Comparison of ENCODE assay signal across 13 cellular contexts in genomic region chr2:142892715-142893114, GRCh38. TPM values are rescaled to one million over a fixed set of nuclear protein-coding genes. Genes with fewer than 3 reads are reported as not detected.
DNase-seq lines count a peak whose midpoint lies in the region; ATAC-seq, FAIRE-seq and TF ChIP-seq lines count a peak whose summit lies in the region.
"Had no signal": no experiment of that assay in that cellular context is flagged by ENCODE, and none has a peak within 500 bp of the region (broad histone marks: within the 10 kb centered on the region; RNA-seq: fewer than 3 reads in every experiment).

No MANE protein-coding gene starts in this region.

- H3K18ac ChIP-seq in H9 (ENCODE audit: insufficient read length, low read depth, low read length), result no peak overlapping the region

- no peak overlapping the region for H3K9ac ChIP-seq in H9 (ENCODE audit: extremely low read depth, insufficient read length, low read length)
- no peak overlapping the region for H3K9ac ChIP-seq in kidney (ENCODE audit: low read length in 2 of 2)

- DNase-seq in GM12865 (ENCODE audit: low read depth) (peak; percentile 86), H9 (no peak), kidney (no peak), cerebellar cortex (ENCODE audit: low spot score) (no peak)
- DNase-seq in NK-92 treated with Interleukin-12 subunit alpha and Interleukin-12 subunit beta, amount 100 ng/mL, for 24 hours (lab: John Stamatoyannopoulos, UW), result no peak
- DNase-seq: central memory CD4-positive, alpha-beta T cell; left lung; NCI-H1436 treated with DMSO at 0.1 percent for 48 hours had no signal

- TF ChIP-seq CTCF in GM12865 (IDR thresholded peaks at IDR 0.05; ENCODE audit: insufficient read depth, low read depth, low read length, missing control alignments) (no peak), H9 (conservative IDR thresholded peaks at IDR 0.05) (no peak), kidney (IDR thresholded peaks at IDR 0.05; ENCODE audit: borderline replicate concordance, extremely low read depth, insufficient read depth) (no peak)

- H2AFZ ChIP-seq in H9 (ENCODE audit: low read length), result no peak overlapping the region

- no peak overlapping the region for H3K4ac ChIP-seq in H9 (ENCODE audit: low read depth, low read length)

- no peaks in the 10 kb centered on the region for H3K4me1 ChIP-seq in H9 (ENCODE audit: insufficient read depth, low read length)
- no peaks in the 10 kb centered on the region for H3K4me1 ChIP-seq in kidney (ENCODE audit: control insufficient read depth in 1 of 2, insufficient read depth in 1 of 2, low read depth in 1 of 2, low read length in 2 of 2)
- H3K4me1 ChIP-seq: left lung had no signal

- no peaks in the 10 kb centered on the region for H4K20me1 ChIP-seq in H9 (ENCODE audit: control insufficient read depth, insufficient read depth, insufficient read length)

- H3K27me3 Mint-ChIP-seq in H9 (ENCODE audit: low read depth), result no peaks in the 10 kb centered on the region

- intact Hi-C loops in kidney (cut with DNase I), result no loop called here

- ATAC-seq in GM19372 (IDR thresholded peaks at IDR 0.05; ENCODE audit: low read depth, unreplicated experiment) (peak; percentile 99), HG02798 (IDR thresholded peaks at IDR 0.05; ENCODE audit: poor library complexity, unreplicated experiment) (peak; percentile 99), HG03469 (IDR thresholded peaks at IDR 0.05; ENCODE audit: unreplicated experiment) (peak; percentile 98)
- ATAC-seq: left lung, Panc1 had no signal

- no peak overlapping the region for H3K27ac Mint-ChIP-seq in H9

- H3K23me2 ChIP-seq in H9 (ENCODE audit: insufficient read length, low read depth, low read length, poor library complexity, severe bottlenecking), result no peaks in the 10 kb centered on the region

- no peaks in the 10 kb centered on the region for H3K36me3 ChIP-seq in kidney (ENCODE audit: control insufficient read depth in 1 of 2, insufficient read depth in 2 of 2, low read length in 2 of 2)

- H3K79me1 ChIP-seq in H9 (ENCODE audit: insufficient read depth, low read depth, low read length, poor library complexity, severe bottlenecking), result no peaks in the 10 kb centered on the region

- H3T11ph ChIP-seq in H9 (ENCODE audit: low read length), result no peak overlapping the region

- H3K4me2 ChIP-seq in H9 (ENCODE audit: insufficient read depth, insufficient read length, low read length), result no peak overlapping the region

- H3K4me1 Mint-ChIP-seq in H9, result peaks cover 0 to 5% of the 10 kb centered on the region in 2 experiments; a peak in 2 of 4 replicates

- no peak overlapping the region for H2BK20ac ChIP-seq in H9 (ENCODE audit: low read depth, low read length, poor library complexity, severe bottlenecking)

- H4K91ac ChIP-seq in H9 (ENCODE audit: insufficient read length, low read depth, low read length), result no peak overlapping the region

- H3K14ac ChIP-seq in H9 (ENCODE audit: insufficient read depth, low read length), result no peak overlapping the region

- H3K4me3 ChIP-seq in GM12865 (ENCODE audit: low read depth, low read length) (no peak overlapping the region), kidney (ENCODE audit: low read length in 2 of 2) (no peak overlapping the region)
- H3K4me3 ChIP-seq: left lung had no signal

- no peak overlapping the region for H2BK12ac ChIP-seq in H9 (ENCODE audit: insufficient read length, low read depth, low read length)

- H2BK120ac ChIP-seq in H9 (ENCODE audit: low read depth, low read length, poor library complexity, severe bottlenecking), result no peak overlapping the region

- no peaks in the 10 kb centered on the region for H3K79me2 ChIP-seq in H9 (ENCODE audit: insufficient read depth, low read length)

- no peaks in the 10 kb centered on the region for H3K9me3 Mint-ChIP-seq in H9

- H4K5ac ChIP-seq in H9 (ENCODE audit: insufficient read length, low read depth, low read length), result no peak overlapping the region

- no peak overlapping the region for H3K56ac ChIP-seq in H9 (ENCODE audit: insufficient read length, low read depth, low read length)

- H3K27ac ChIP-seq in H9 (ENCODE audit: insufficient read length, low read depth, low read length) (no peak overlapping the region), kidney (ENCODE audit: low read depth in 2 of 2, low read length in 2 of 2) (no peak overlapping the region)
- H3K27ac ChIP-seq: left lung had no signal

- no peaks in the 10 kb centered on the region for H3K36me3 Mint-ChIP-seq in H9 (ENCODE audit: insufficient read depth in 1 of 3, low read depth in 3 of 3)

- WGBS in H9 (ENCODE audit: extremely low coverage, insufficient read length, low lambda C conversion rate), result no CpG with 5 or more reads among the region's 2 CpGs

- no peak overlapping the region for H2AK5ac ChIP-seq in H9 (ENCODE audit: insufficient read length, low read length)

- no peak overlapping the region for H2BK5ac ChIP-seq in H9 (ENCODE audit: insufficient read length, low read length)

- H3K4me3 Mint-ChIP-seq in H9, result no peak overlapping the region

- no peaks in the 10 kb centered on the region for H3K27me3 ChIP-seq in H9 (ENCODE audit: insufficient read depth, low read length)
- H3K27me3 ChIP-seq: left lung had no signal

- no peak overlapping the region for H3K23ac ChIP-seq in H9 (ENCODE audit: insufficient read length, low read depth, low read length)

- no peak overlapping the region for H2BK15ac ChIP-seq in H9 (ENCODE audit: low read depth, low read length)

- H4K8ac ChIP-seq in H9 (replicated peaks; ENCODE audit: insufficient read length, low read depth, low read length), result no peak overlapping the region

- no peaks in the 10 kb centered on the region for H3K9me3 ChIP-seq in H9 (ENCODE audit: control insufficient read depth, low read depth, low read length)
- H3K9me3 ChIP-seq in kidney (ENCODE audit: control insufficient read depth in 1 of 2, low read length in 2 of 2), result no peaks in the 10 kb centered on the region
- H3K9me3 ChIP-seq: left lung had no signal

- no peak for FAIRE-seq in kidney (lab: Jason Lieb, UNC)
- FAIRE-seq: G401.6 had no signal

RNA-seq across cellular contexts. Expression of gene KYNU, which starts 15.3 kb away (rescaled TPM):
- total RNA-seq in H9 (2021) (0.37 TPM in 1 of 2 replicates, not detected in the other), kidney (6.4 TPM)
- polyA plus RNA-seq in kidney (ENCODE audit: insufficient read depth, low read depth, low replicate concordance), result 14.5 TPM
